In genomic region chr22:46066691-46067090, GRCh38 we compare ENCODE assay signal across 8 cellular contexts.
A peak's percentile ranks its signal among the peaks of the same experiment; 100 is the strongest.
DNase-seq lines count a peak whose midpoint lies in the region; ATAC-seq lines count a peak whose summit lies in the region.

No MANE protein-coding gene starts in this region.

- H3K27ac ChIP-seq in epithelial cell of prostate, result peak overlapping the region; percentile 99

- intact Hi-C loops in posterior cingulate gyrus (cut with DNase I), result no loop called here

- peak; percentile 34 for DNase-seq in ELR (ENCODE audit: low read depth)
- peak; percentile 91 for DNase-seq in NCI-H69 (lab: John Stamatoyannopoulos, UW)
- no peak for DNase-seq in epithelial cell of prostate (ENCODE audit: low read depth, low spot score)
- DNase-seq in posterior cingulate gyrus, result peak in 9 of 10 donors; percentile 9 to 88 (median 27)
- no peak for DNase-seq in Kasumi-1 (lab: John Stamatoyannopoulos, UW)
- DNase-seq in iPS-NIHi11 (ENCODE audit: low spot score), result no peak
- no peak for DNase-seq in GM19238 (ENCODE audit: insufficient read length, low spot score)

- no peak for ATAC-seq in GM21619 (IDR thresholded peaks at IDR 0.05; ENCODE audit: unreplicated experiment)

Comparison
In these comparisons a context has a peak if more than half of its experiments do, and no peak if none do; other contexts are left out.
1. DNase-seq: peak in ELR (single experiment), NCI-H69 (single experiment) and posterior cingulate gyrus (9 of 10); none in epithelial cell of prostate (single experiment), Kasumi-1 (0 of 2), iPS-NIHi11 (single experiment) and GM19238 (single experiment).